8 cellular contexts compared by ENCODE assay signal in genomic region chr12:6450091-6450868, GRCh38. TPM values are rescaled to one million over a fixed set of nuclear protein-coding genes. Genes with fewer than 3 reads are reported as not detected.
A peak's percentile ranks its signal among the peaks of the same experiment; 100 is the strongest.
DNase-seq lines count a peak whose midpoint lies in the region; ATAC-seq lines count a peak whose summit lies in the region.

No MANE protein-coding gene starts in this region.

- H3K36me3 Mint-ChIP-seq in activated T-helper 1 cell treated with anti-CD3 and anti-CD28 coated beads, Interleukin-12 subunit alpha, Interleukin-12 subunit beta, Interleukin-2, Interleukin-4 antibody, amounts not matched to agents 30 ng/mL and 10 ng/mL and 1 ng/mL, durations not matched to agents 14 hours and 24 hours and 36 hours (ENCODE audit: low read depth) = peaks cover 68% of the 10 kb centered on the region
- peaks cover 7 to 12% (median 8%) of the 10 kb centered on the region in 3 donors for H3K36me3 Mint-ChIP-seq in immature natural killer cell
- H3K36me3 Mint-ChIP-seq in stimulated activated naive B cell treated with anti-CD40 and anti-IgM and Interleukin-4, amounts not matched to agents 10 μg/mL and 1 μg/mL and 100 μg/mL, for 72 hours = peaks cover 50 to 64% of the 10 kb centered on the region in 2 donors

- no peaks in the 10 kb centered on the region for H3K36me3 ChIP-seq in HUES48 (ENCODE audit: control insufficient read depth, insufficient read depth, low read length)

- intact Hi-C loops in activated T-helper 1 cell treated with anti-CD3 and anti-CD28 coated beads, Interleukin-12 subunit alpha, Interleukin-12 subunit beta, Interleukin-2, Interleukin-4 antibody, amounts not matched to agents 30 ng/mL and 10 ng/mL and 1 ng/mL, durations not matched to agents 14 hours and 24 hours and 36 hours (cut with micrococcal nuclease) = loop anchor here (5.0 kb wide), 1 partner anchor 42 kb away; the partner anchor contains the start of genes MRPL51 and NCAPD2

- peak overlapping the region; percentile 91 for H3K27ac Mint-ChIP-seq in activated T-helper 1 cell treated with anti-CD3 and anti-CD28 coated beads, Interleukin-12 subunit alpha, Interleukin-12 subunit beta, Interleukin-2, Interleukin-4 antibody, amounts not matched to agents 30 ng/mL and 10 ng/mL and 1 ng/mL, durations not matched to agents 14 hours and 24 hours and 36 hours
- peak overlapping the region; percentile 97 to 100 (median 98) for H3K27ac Mint-ChIP-seq in immature natural killer cell
- peak overlapping the region; percentile 99 for H3K27ac Mint-ChIP-seq in stimulated activated naive B cell treated with anti-CD40 and anti-IgM and Interleukin-4, amounts not matched to agents 10 μg/mL and 1 μg/mL and 100 μg/mL, for 72 hours

- H3K27ac ChIP-seq in HUES48 (ENCODE audit: low read depth, low read length) = peak overlapping the region; percentile 92

- H3K27me3 ChIP-seq in HUES48 (ENCODE audit: control insufficient read depth, insufficient read depth, low read length) = no peaks in the 10 kb centered on the region

- no peak for DNase-seq in activated T-helper 1 cell treated with anti-CD3 and anti-CD28 coated beads, Interleukin-12 subunit alpha, Interleukin-12 subunit beta, Interleukin-2, Interleukin-4 antibody, amounts not matched to agents 30 ng/mL and 10 ng/mL and 1 ng/mL, durations not matched to agents 14 hours and 24 hours and 36 hours (ENCODE audit: low spot score)
- no peak for DNase-seq in immature natural killer cell
- DNase-seq in stimulated activated naive B cell treated with anti-CD40 and anti-IgM and Interleukin-4, amounts not matched to agents 10 μg/mL and 1 μg/mL and 100 μg/mL, for 72 hours = no peak
- no peak for DNase-seq in GM19240 (ENCODE audit: insufficient read length, low spot score)

- no peak for ATAC-seq in stimulated activated naive B cell treated with anti-CD40 and anti-IgM and Interleukin-4, amounts not matched to agents 10 μg/mL and 1 μg/mL and 100 μg/mL, for 72 hours (replicated peaks)
- ATAC-seq in GM19035 (IDR thresholded peaks at IDR 0.05; ENCODE audit: unreplicated experiment) = no peak
- ATAC-seq in activated CD4-positive, CD25-positive, alpha-beta regulatory T cell treated with anti-CD3 and anti-CD28 coated beads, Interleukin-2, amount 50 U/mL, for 24 hours = no peak
- no peak for ATAC-seq in HG02852 (IDR thresholded peaks at IDR 0.05; ENCODE audit: unreplicated experiment)

- no peak overlapping the region for H3K9ac ChIP-seq in HUES48 (ENCODE audit: low read depth, low read length)

- H3K27me3 Mint-ChIP-seq in activated T-helper 1 cell treated with anti-CD3 and anti-CD28 coated beads, Interleukin-12 subunit alpha, Interleukin-12 subunit beta, Interleukin-2, Interleukin-4 antibody, amounts not matched to agents 30 ng/mL and 10 ng/mL and 1 ng/mL, durations not matched to agents 14 hours and 24 hours and 36 hours (ENCODE audit: insufficient read depth) = no peaks in the 10 kb centered on the region
- peaks cover 0 to 7% (median 0%) of the 10 kb centered on the region in 3 donors for H3K27me3 Mint-ChIP-seq in immature natural killer cell (ENCODE audit: low read depth in 3 of 3)
- H3K27me3 Mint-ChIP-seq in stimulated activated naive B cell treated with anti-CD40 and anti-IgM and Interleukin-4, amounts not matched to agents 10 μg/mL and 1 μg/mL and 100 μg/mL, for 72 hours = no peaks in the 10 kb centered on the region

- no peaks in the 10 kb centered on the region for H3K9me3 Mint-ChIP-seq in activated T-helper 1 cell treated with anti-CD3 and anti-CD28 coated beads, Interleukin-12 subunit alpha, Interleukin-12 subunit beta, Interleukin-2, Interleukin-4 antibody, amounts not matched to agents 30 ng/mL and 10 ng/mL and 1 ng/mL, durations not matched to agents 14 hours and 24 hours and 36 hours
- H3K9me3 Mint-ChIP-seq in immature natural killer cell = no peaks in the 10 kb centered on the region
- H3K9me3 Mint-ChIP-seq in stimulated activated naive B cell treated with anti-CD40 and anti-IgM and Interleukin-4, amounts not matched to agents 10 μg/mL and 1 μg/mL and 100 μg/mL, for 72 hours = no peaks in the 10 kb centered on the region

- H3K9me3 ChIP-seq in HUES48 (ENCODE audit: control insufficient read depth, insufficient read depth, low read length) = no peaks in the 10 kb centered on the region

- 0 out of 2 replicates have a peak overlapping the region, but pooled peaks have one; percentile 41 for H3K4me3 ChIP-seq in HUES48 (ENCODE audit: low read depth, low read length)

- peak overlapping the region; percentile 98 for H3K4me3 Mint-ChIP-seq in activated T-helper 1 cell treated with anti-CD3 and anti-CD28 coated beads, Interleukin-12 subunit alpha, Interleukin-12 subunit beta, Interleukin-2, Interleukin-4 antibody, amounts not matched to agents 30 ng/mL and 10 ng/mL and 1 ng/mL, durations not matched to agents 14 hours and 24 hours and 36 hours
- peak overlapping the region; percentile 90 to 100 (median 100) for H3K4me3 Mint-ChIP-seq in immature natural killer cell
- peak overlapping the region; percentile 98 to 100 for H3K4me3 Mint-ChIP-seq in stimulated activated naive B cell treated with anti-CD40 and anti-IgM and Interleukin-4, amounts not matched to agents 10 μg/mL and 1 μg/mL and 100 μg/mL, for 72 hours

- peaks cover 37% of the 10 kb centered on the region for H3K4me1 ChIP-seq in HUES48 (ENCODE audit: control insufficient read depth, insufficient read depth, low read length)

- H3K4me1 Mint-ChIP-seq in activated T-helper 1 cell treated with anti-CD3 and anti-CD28 coated beads, Interleukin-12 subunit alpha, Interleukin-12 subunit beta, Interleukin-2, Interleukin-4 antibody, amounts not matched to agents 30 ng/mL and 10 ng/mL and 1 ng/mL, durations not matched to agents 14 hours and 24 hours and 36 hours (ENCODE audit: low read depth) = peaks cover 82% of the 10 kb centered on the region
- peaks cover 42 to 52% of the 10 kb centered on the region in 2 donors for H3K4me1 Mint-ChIP-seq in immature natural killer cell
- H3K4me1 Mint-ChIP-seq in stimulated activated naive B cell treated with anti-CD40 and anti-IgM and Interleukin-4, amounts not matched to agents 10 μg/mL and 1 μg/mL and 100 μg/mL, for 72 hours = peaks cover 56 to 82% of the 10 kb centered on the region in 2 donors

RNA-seq across cellular contexts. Expression of gene TAPBPL, which starts 1.6 kb away (rescaled TPM):
- 34.1 and 34.3 TPM in 2 replicates for total RNA-seq in activated T-helper 1 cell treated with anti-CD3 and anti-CD28 coated beads, Interleukin-12 subunit alpha, Interleukin-12 subunit beta, Interleukin-2, Interleukin-4 antibody, amounts not matched to agents 30 ng/mL and 10 ng/mL and 1 ng/mL, durations not matched to agents 14 hours and 24 hours and 36 hours
- 100 to 1,000 TPM; 205 to 276 (median 259) TPM for polyA plus RNA-seq in immature natural killer cell

RNA-seq across cellular contexts. Expression of gene CD27, which starts 5.5 kb away (rescaled TPM):
- total RNA-seq in activated T-helper 1 cell treated with anti-CD3 and anti-CD28 coated beads, Interleukin-12 subunit alpha, Interleukin-12 subunit beta, Interleukin-2, Interleukin-4 antibody, amounts not matched to agents 30 ng/mL and 10 ng/mL and 1 ng/mL, durations not matched to agents 14 hours and 24 hours and 36 hours = 82.1 and 82.3 TPM in 2 replicates
- 10 to 100 TPM; 17.0 to 28.5 (median 25.4) TPM for polyA plus RNA-seq in immature natural killer cell

RNA-seq across cellular contexts. Expression of gene VAMP1, which starts 20.2 kb away (rescaled TPM):
- 49.7 and 52.8 TPM in 2 replicates for total RNA-seq in activated T-helper 1 cell treated with anti-CD3 and anti-CD28 coated beads, Interleukin-12 subunit alpha, Interleukin-12 subunit beta, Interleukin-2, Interleukin-4 antibody, amounts not matched to agents 30 ng/mL and 10 ng/mL and 1 ng/mL, durations not matched to agents 14 hours and 24 hours and 36 hours
- 1 to 10 TPM; 7.8 to 9.7 (median 8.4) TPM for polyA plus RNA-seq in immature natural killer cell

RNA-seq across cellular contexts. Expression of gene MRPL51, which starts 42.8 kb away (rescaled TPM):
- total RNA-seq in activated T-helper 1 cell treated with anti-CD3 and anti-CD28 coated beads, Interleukin-12 subunit alpha, Interleukin-12 subunit beta, Interleukin-2, Interleukin-4 antibody, amounts not matched to agents 30 ng/mL and 10 ng/mL and 1 ng/mL, durations not matched to agents 14 hours and 24 hours and 36 hours = 250 and 258 TPM in 2 replicates
- polyA plus RNA-seq in immature natural killer cell = 100 to 1,000 TPM; 240 to 280 (median 248) TPM

RNA-seq across cellular contexts. Expression of gene NCAPD2, which starts 43.6 kb away (rescaled TPM):
- 91.6 and 93.4 TPM in 2 replicates for total RNA-seq in activated T-helper 1 cell treated with anti-CD3 and anti-CD28 coated beads, Interleukin-12 subunit alpha, Interleukin-12 subunit beta, Interleukin-2, Interleukin-4 antibody, amounts not matched to agents 30 ng/mL and 10 ng/mL and 1 ng/mL, durations not matched to agents 14 hours and 24 hours and 36 hours
- polyA plus RNA-seq in immature natural killer cell = 10 to 100 TPM; 23.3 to 50.5 (median 24.0) TPM
